31 cellular contexts compared by ENCODE assay signal in the genomic region with DNA sequence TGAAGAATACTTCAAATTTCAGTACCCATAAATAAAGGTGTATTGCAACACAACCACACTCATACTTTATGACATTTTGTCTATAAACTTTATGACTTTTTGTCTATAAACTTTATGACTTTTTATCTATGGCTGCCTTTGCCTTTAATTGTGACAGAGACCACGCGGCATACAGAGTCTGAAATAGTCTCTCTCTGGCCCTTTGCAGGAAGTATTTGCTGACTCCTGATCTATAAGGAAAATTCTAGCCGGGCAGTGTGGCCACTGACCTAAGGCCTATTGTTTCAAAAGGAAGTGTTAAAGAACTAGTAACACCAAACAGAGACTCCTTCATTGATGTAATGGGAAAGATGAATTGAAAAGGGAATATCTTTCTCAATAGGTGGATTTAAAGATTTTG.
DNase-seq lines count a peak whose midpoint lies in the region; ATAC-seq, FAIRE-seq and TF ChIP-seq lines count a peak whose summit lies in the region.
"Had no signal": no experiment of that assay in that cellular context is flagged by ENCODE, and none has a peak within 500 bp of the region (broad histone marks: within the 10 kb centered on the region; RNA-seq: fewer than 3 reads in every experiment).

No MANE protein-coding gene starts in this region.

- CTCF ChIA-PET in K562 (lab: Yijun Ruan, JAX; ENCODE audit: low intra/inter-chr PET ratio) = no interaction called here
- CTCF ChIA-PET in HepG2 (lab: Yijun Ruan, JAX; ENCODE audit: low intra/inter-chr PET ratio, low total read pairs) = no interaction called here
- CTCF ChIA-PET in CD4-positive, alpha-beta memory T cell (lab: Charles Lee; ENCODE audit: partially characterized antibody) = interaction anchor here (1.1 kb wide), 1 partner anchor 8 kb away, joined by 3 read pairs; no protein-coding TSS in a partner anchor

- H3K9me3 ChIP-seq in K562 (replicated peaks; ENCODE audit: control insufficient read depth, insufficient read depth, low read depth, low read length) = no peaks in the 10 kb centered on the region
- no peaks in the 10 kb centered on the region for H3K9me3 ChIP-seq in HepG2 (ENCODE audit: low read length)
- H3K9me3 ChIP-seq in CD4-positive, alpha-beta memory T cell (ENCODE audit: control insufficient read depth in 1 of 2, low read length in 2 of 2) = no peaks in the 10 kb centered on the region
- H3K9me3 ChIP-seq: breast epithelium, esophagus squamous epithelium, psoas muscle, stomach, tibial artery had no signal

- no peaks in the 10 kb centered on the region for H3K4me1 ChIP-seq in K562 (replicated peaks in 1 of 2; ENCODE audit: control insufficient read depth in 2 of 2, insufficient read depth in 2 of 2, low read length in 2 of 2)
- H3K4me1 ChIP-seq in HepG2 (ENCODE audit: insufficient read depth, low read length) = no peaks in the 10 kb centered on the region
- no peaks in the 10 kb centered on the region for H3K4me1 ChIP-seq in CD4-positive, alpha-beta memory T cell (ENCODE audit: insufficient read depth, low read length)
- H3K4me1 ChIP-seq: breast epithelium, psoas muscle, tibial artery had no signal

- intact Hi-C loops in K562 (cut with micrococcal nuclease) = no loop called here
- intact Hi-C loops in HepG2 (cut with micrococcal nuclease; ENCODE audit: unreplicated experiment) = no loop called here
- intact Hi-C loops in CD4-positive, alpha-beta memory T cell (cut with micrococcal nuclease) = no loop called here

- no peak overlapping the region for H3K4me2 ChIP-seq in K562 (ENCODE audit: insufficient read depth, low read length)
- no peak overlapping the region for H3K4me2 ChIP-seq in HepG2 (ENCODE audit: low read depth, low read length)

- WGBS in K562 (ENCODE audit: insufficient coverage, low coverage, missing lambda C conversion rate) = 6% methylated on average over 3 of the region's 3 CpGs
- 32% methylated on average over 3 of the region's 3 CpGs for WGBS in HepG2 (ENCODE audit: low lambda C conversion rate)

- H4K20me1 ChIP-seq in K562 (replicated peaks; ENCODE audit: control insufficient read depth, insufficient read depth, low read length) (no peaks in the 10 kb centered on the region), HepG2 (ENCODE audit: insufficient read depth, low read length) (no peaks in the 10 kb centered on the region)

- H3K27me3 ChIP-seq in K562 (ENCODE audit: control insufficient read depth in 2 of 2, insufficient read depth in 2 of 2, low read length in 2 of 2) (peaks cover 22 to 39% of the 10 kb centered on the region in 2 experiments; a peak in 4 of 5 replicates), HepG2 (ENCODE audit: control insufficient read depth in 1 of 2, insufficient read depth in 2 of 2, low read length in 2 of 2) (peaks cover 4 to 36% of the 10 kb centered on the region in 2 experiments; a peak in 4 of 5 replicates)
- no peaks in the 10 kb centered on the region for H3K27me3 ChIP-seq in CD4-positive, alpha-beta memory T cell (ENCODE audit: insufficient read depth, low read length)
- H3K27me3 ChIP-seq: breast epithelium, esophagus squamous epithelium had no signal

- H3K4me3 Mint-ChIP-seq in CD4-positive, alpha-beta memory T cell = peak overlapping the region in 1 of 8 donors; percentile 19
- H3K4me3 Mint-ChIP-seq: activated CD4-positive, alpha-beta memory T cell treated with anti-CD3 and anti-CD28 coated beads, Interleukin-2, amount 10 ng/mL, durations not matched to agents 7 days and 5 days; naive thymus-derived CD4-positive, alpha-beta T cell had no signal

- H3K9me3 Mint-ChIP-seq in CD4-positive, alpha-beta memory T cell = no peaks in the 10 kb centered on the region
- H3K9me3 Mint-ChIP-seq: activated CD4-positive, alpha-beta memory T cell treated with anti-CD3 and anti-CD28 coated beads, Interleukin-2, amount 10 ng/mL, durations not matched to agents 7 days and 5 days; activated naive CD4-positive, alpha-beta T cell treated with anti-CD3 and anti-CD28 coated beads, Interleukin-2, amount 50 U/mL, for 72 hours; activated T-helper 2 cell treated with anti-CD3 and anti-CD28 coated beads, Interferon-gamma antibody, Interleukin-2, Interleukin-4, amounts not matched to agents 10 μg/mL and 5 μg/mL and 100 μg/mL, durations not matched to agents 14 hours and 24 hours and 36 hours; naive thymus-derived CD4-positive, alpha-beta T cell had no signal

- peaks cover 5 to 18% of the 10 kb centered on the region in 2 donors for H3K27me3 Mint-ChIP-seq in CD4-positive, alpha-beta memory T cell

- H3K9me1 ChIP-seq in K562 (ENCODE audit: control insufficient read depth, insufficient read depth, low read length) = no peaks in the 10 kb centered on the region

- ATAC-seq in K562 = no peak
- no peak for ATAC-seq in HepG2
- ATAC-seq: activated CD4-positive, CD25-positive, alpha-beta regulatory T cell treated with anti-CD3 and anti-CD28 coated beads, Interleukin-2, amount 50 U/mL, for 24 hours; activated naive CD4-positive, alpha-beta T cell treated with anti-CD3 and anti-CD28 coated beads, Interleukin-2, amount 50 U/mL, for 72 hours; left lobe of liver; naive thymus-derived CD4-positive, alpha-beta T cell; psoas muscle had no signal

- TF ChIP-seq POLR2A in K562 (conservative IDR thresholded peaks at IDR 0.05) (no peak), HepG2 (IDR thresholded peaks at IDR 0.05; ENCODE audit: insufficient read depth in 1 of 2, low read depth in 2 of 2, low read length in 2 of 2) (no peak)

- H3K4me3 ChIP-seq in K562 = no peak overlapping the region
- H3K4me3 ChIP-seq in HepG2 (replicated peaks in 1 of 3; ENCODE audit: insufficient read depth in 1 of 3, low read depth in 2 of 3, low read length in 3 of 3) = no peak overlapping the region
- no peak overlapping the region for H3K4me3 ChIP-seq in CD4-positive, alpha-beta memory T cell (ENCODE audit: low read length in 2 of 2)
- H3K4me3 ChIP-seq: breast epithelium, coronary artery, esophagus squamous epithelium, psoas muscle, stomach, tibial artery had no signal

- in situ Hi-C loops in K562 (cut with MboI) = no loop called here
- in situ Hi-C loops in HepG2 (cut with HindIII; ENCODE audit: extremely low pct_ligation_motif_present, low pct_unique_long_range_greater_than_20kb) = no loop called here

- POLR2A ChIA-PET in K562 (lab: Yijun Ruan, JAX) (interaction anchor here (1.4 kb wide), 1 partner anchor 20 kb away, joined by 3 read pairs; no protein-coding TSS in a partner anchor), HepG2 (lab: Yijun Ruan, JAX) (no interaction called here)
- POLR2A ChIA-PET in CD4-positive, alpha-beta memory T cell (lab: Charles Lee; ENCODE audit: partially characterized antibody) = no interaction called here

- no peak for TF ChIP-seq RAD21 in K562 (CRISPR knock-in tag; conservative IDR thresholded peaks at IDR 0.05 in 1 of 2, IDR thresholded peaks at IDR 0.05 in 1 of 2)
- no peak for TF ChIP-seq RAD21 in HepG2 (CRISPR knock-in tag; IDR thresholded peaks at IDR 0.05)

- H3K79me2 ChIP-seq in K562 (ENCODE audit: control insufficient read depth, insufficient read depth, low read length) (no peaks in the 10 kb centered on the region), HepG2 (ENCODE audit: insufficient read depth, low read length) (no peaks in the 10 kb centered on the region)

- no peak for TF ChIP-seq EP300 in K562 (IDR thresholded peaks at IDR 0.05; ENCODE audit: low read length)
- TF ChIP-seq EP300 in HepG2 (IDR thresholded peaks at IDR 0.05; ENCODE audit: low read depth in 2 of 2, low read length in 2 of 2) = no peak
- no peak for TF ChIP-seq EP300 in HepG2 (CRISPR knock-in tag; IDR thresholded peaks at IDR 0.05; ENCODE audit: borderline replicate concordance)

- H3K36me3 Mint-ChIP-seq in CD4-positive, alpha-beta memory T cell = no peaks in the 10 kb centered on the region
- H3K36me3 Mint-ChIP-seq: activated naive CD4-positive, alpha-beta T cell treated with anti-CD3 and anti-CD28 coated beads, Interleukin-2, amount 50 U/mL, for 72 hours; naive thymus-derived CD4-positive, alpha-beta T cell had no signal

- H3K4me1 Mint-ChIP-seq in CD4-positive, alpha-beta memory T cell = peaks cover 0 to 5% (median 0%) of the 10 kb centered on the region in 4 donors
- H3K4me1 Mint-ChIP-seq: activated CD4-positive, alpha-beta memory T cell treated with anti-CD3 and anti-CD28 coated beads, Interleukin-2, amount 10 ng/mL, durations not matched to agents 7 days and 5 days; naive thymus-derived CD4-positive, alpha-beta T cell had no signal

- H3K27ac Mint-ChIP-seq in CD4-positive, alpha-beta memory T cell = no peak overlapping the region
- H3K27ac Mint-ChIP-seq: activated CD4-positive, alpha-beta memory T cell treated with anti-CD3 and anti-CD28 coated beads, Interleukin-2, amount 10 ng/mL, durations not matched to agents 7 days and 5 days; activated naive CD4-positive, alpha-beta T cell treated with anti-CD3 and anti-CD28 coated beads, Interleukin-2, amount 50 U/mL, for 72 hours; activated T-helper 2 cell treated with anti-CD3 and anti-CD28 coated beads, Interferon-gamma antibody, Interleukin-2, Interleukin-4, amounts not matched to agents 10 μg/mL and 5 μg/mL and 100 μg/mL, durations not matched to agents 14 hours and 24 hours and 36 hours; naive thymus-derived CD4-positive, alpha-beta T cell had no signal

- H3K9ac ChIP-seq in K562 (ENCODE audit: insufficient read depth in 1 of 2, low read depth in 2 of 2, low read length in 2 of 2) (no peak overlapping the region), HepG2 (ENCODE audit: insufficient read depth, low read depth, low read length) (no peak overlapping the region)

- H3K36me3 ChIP-seq in K562 (ENCODE audit: control insufficient read depth, insufficient read depth, low read length) (no peaks in the 10 kb centered on the region), HepG2 (replicated peaks in 1 of 2; ENCODE audit: control insufficient read depth in 1 of 2, insufficient read depth in 2 of 2, low read length in 2 of 2) (no peaks in the 10 kb centered on the region)
- H3K36me3 ChIP-seq in CD4-positive, alpha-beta memory T cell (ENCODE audit: insufficient read depth, low read length) = no peaks in the 10 kb centered on the region
- H3K36me3 ChIP-seq: breast epithelium, esophagus squamous epithelium, stomach, tibial artery had no signal

- no peak overlapping the region for H3K27ac ChIP-seq in K562 (ENCODE audit: extremely low read depth, low read depth, low read length)
- no peak overlapping the region for H3K27ac ChIP-seq in HepG2 (ENCODE audit: extremely low read length, insufficient read depth, low read length)
- no peak overlapping the region for H3K27ac ChIP-seq in CD4-positive, alpha-beta memory T cell (ENCODE audit: low read depth, low read length)
- H3K27ac ChIP-seq: breast epithelium, coronary artery, esophagus squamous epithelium, psoas muscle, RWPE1, stomach, tibial artery had no signal

- H2AFZ ChIP-seq in K562 (ENCODE audit: low read depth, low read length) (no peak overlapping the region), HepG2 (ENCODE audit: low read length) (no peak overlapping the region)

- DNase-seq in HTR-8/SVneo (ENCODE audit: insufficient read length, low spot score) (no peak), K562 (ENCODE audit: extremely low read depth in 1 of 4, low spot score in 3 of 4) (no peak), HepG2 (ENCODE audit: low spot score) (no peak), ureter (ENCODE audit: low spot score) (peak; percentile 40), cerebellum (ENCODE audit: low spot score) (no peak)
- DNase-seq in stimulated activated CD4-positive, alpha-beta T cell treated with anti-CD3 and anti-CD28 coated beads, Interleukin-4, amount 100 ng/mL, for 1 hour = no peak
- no peak for DNase-seq in CD4-positive, alpha-beta memory T cell
- DNase-seq: activated CD4-positive, alpha-beta memory T cell treated with anti-CD3 and anti-CD28 coated beads, Interleukin-2, amount 10 ng/mL, durations not matched to agents 7 days and 5 days; C1 segment of cervical spinal cord; esophagus squamous epithelium; hippocampal formation; KBM-7; mesendoderm; naive thymus-derived CD4-positive, alpha-beta T cell; NCI-H1417 treated with DMSO at 0.1 percent for 48 hours; NCI-H2081; NCI-H226; nucleus accumbens; psoas muscle; stomach; T-helper 1 cell; tibial artery had no signal

- FAIRE-seq in HTR-8/SVneo (lab: Jason Lieb, UNC) = peak; percentile 26
- peak; percentile 19 for FAIRE-seq in K562 (lab: Jason Lieb, UNC)
- FAIRE-seq in HepG2 (lab: Jason Lieb, UNC) = no peak
- FAIRE-seq: frontal cortex, GM18507 had no signal

- TF ChIP-seq CTCF in K562 (IDR thresholded peaks at IDR 0.05 in 2 of 3, conservative IDR thresholded peaks at IDR 0.05 in 1 of 3; ENCODE audit: insufficient read depth in 2 of 3, low read depth in 1 of 3, low read length in 3 of 3) = no peak
- TF ChIP-seq CTCF in HepG2 (CRISPR knock-in tag; IDR thresholded peaks at IDR 0.05) = no peak

- BruUV-seq in K562 (replicated peaks; lab: Mats Ljungman, UMichigan) (no TSS peak), HepG2 (replicated peaks; lab: Mats Ljungman, UMichigan) (no TSS peak)
